ENCODE assay signal across 18 cellular contexts in genomic region chr14:44449694-44450093, GRCh38. TPM values are rescaled to one million over a fixed set of nuclear protein-coding genes. Genes with fewer than 3 reads are reported as not detected.
A peak's percentile ranks its signal among the peaks of the same experiment; 100 is the strongest.
DNase-seq lines count a peak whose midpoint lies in the region; ATAC-seq and TF ChIP-seq lines count a peak whose summit lies in the region.
"Had no signal": no experiment of that assay in that cellular context is flagged by ENCODE, and none has a peak within 500 bp of the region (broad histone marks: within the 10 kb centered on the region; RNA-seq: fewer than 3 reads in every experiment).

No MANE protein-coding gene starts in this region.

- H3K27me3 ChIP-seq in HUES48 (ENCODE audit: control insufficient read depth, insufficient read depth, low read length) (no peaks in the 10 kb centered on the region), endodermal cell (ENCODE audit: control insufficient read depth, insufficient read depth, low read length, poor library complexity, severe bottlenecking) (no peaks in the 10 kb centered on the region)
- H3K27me3 ChIP-seq: BLaER1 treated with 17β-estradiol and CSF1 and Interleukin-3, amounts not matched to agents 10 nM and 100 nM had no signal

- in situ Hi-C loops in KBM-7 (cut with MboI; ENCODE audit: low pct_unique_long_range_greater_than_20kb, low sequenced_read_pairs), result no loop called here

- no peak overlapping the region for H3K4me3 Mint-ChIP-seq in endodermal cell
- H3K4me3 Mint-ChIP-seq: CD8-positive, alpha-beta memory T cell had no signal

- no peak overlapping the region for H3K9ac ChIP-seq in HUES48 (ENCODE audit: low read depth, low read length)
- H3K9ac ChIP-seq in endodermal cell (ENCODE audit: extremely low read depth, low read length, poor library complexity, severe bottlenecking), result no peak overlapping the region
- H3K9ac ChIP-seq: BLaER1 treated with 17β-estradiol and CSF1 and Interleukin-3, amounts not matched to agents 10 nM and 100 nM; KMS-11 had no signal

- H3K27me3 Mint-ChIP-seq in endodermal cell (ENCODE audit: insufficient read depth), result no peaks in the 10 kb centered on the region
- H3K27me3 Mint-ChIP-seq: CD8-positive, alpha-beta memory T cell had no signal

- DNase-seq in endodermal cell, result no peak
- DNase-seq in mucosa of descending colon, result peak in 1 of 3 donors; percentile 24
- no peak for DNase-seq in EL
- DNase-seq in posterior vena cava (ENCODE audit: low spot score), result no peak
- DNase-seq in KBM-7, result no peak
- DNase-seq: CD8-positive, alpha-beta memory T cell; DND-41; HCEC 1CT; NCI-H1417 treated with DMSO at 0.1 percent for 48 hours; NCI-H1930; NCI-H526; SW 1271 had no signal

- H3K27ac ChIP-seq in HUES48 (ENCODE audit: low read depth, low read length) (peak overlapping the region; percentile 71), endodermal cell (ENCODE audit: low read depth, low read length) (no peak overlapping the region)
- H3K27ac ChIP-seq: BLaER1 treated with 17β-estradiol and CSF1 and Interleukin-3, amounts not matched to agents 10 nM and 100 nM; KMS-11 had no signal

- H3K9me3 ChIP-seq in HUES48 (ENCODE audit: control insufficient read depth, insufficient read depth, low read length) (peaks cover 11% of the 10 kb centered on the region), endodermal cell (ENCODE audit: control insufficient read depth, low read length) (peaks cover 30% of the 10 kb centered on the region), mucosa of descending colon (peaks cover 13% of the 10 kb centered on the region)
- H3K9me3 ChIP-seq: BLaER1 treated with 17β-estradiol and CSF1 and Interleukin-3, amounts not matched to agents 10 nM and 100 nM had no signal

- H3K4me1 ChIP-seq in HUES48 (ENCODE audit: control insufficient read depth, insufficient read depth, low read length) (no peaks in the 10 kb centered on the region), endodermal cell (ENCODE audit: control insufficient read depth, insufficient read depth, low read length) (peaks cover 6% of the 10 kb centered on the region), mucosa of descending colon (ENCODE audit: low read depth) (peaks cover 4% of the 10 kb centered on the region)

- H3K36me3 ChIP-seq in HUES48 (ENCODE audit: control insufficient read depth, insufficient read depth, low read length) (no peaks in the 10 kb centered on the region), endodermal cell (ENCODE audit: control insufficient read depth, insufficient read depth, low read length) (no peaks in the 10 kb centered on the region), mucosa of descending colon (ENCODE audit: low read depth) (no peaks in the 10 kb centered on the region)
- H3K36me3 ChIP-seq: BLaER1 treated with 17β-estradiol and CSF1 and Interleukin-3, amounts not matched to agents 10 nM and 100 nM had no signal

- H3K4me3 ChIP-seq in HUES48 (ENCODE audit: low read depth, low read length), result no peak overlapping the region
- H3K4me3 ChIP-seq in endodermal cell (ENCODE audit: low read length), result peak overlapping the region; percentile 60
- H3K4me3 ChIP-seq in mucosa of descending colon, result no peak overlapping the region
- H3K4me3 ChIP-seq: BLaER1 treated with 17β-estradiol and CSF1 and Interleukin-3, amounts not matched to agents 10 nM and 100 nM had no signal

- 91 to 94% methylated on average over 3 of the region's 3 CpGs for WGBS in endodermal cell (ENCODE audit: insufficient coverage in 1 of 2, insufficient read length in 1 of 2), 2 experiments

- peak overlapping the region; percentile 27 for H3K27ac Mint-ChIP-seq in endodermal cell
- H3K27ac Mint-ChIP-seq: CD8-positive, alpha-beta memory T cell had no signal

- peaks cover 24% of the 10 kb centered on the region for H3K9me3 Mint-ChIP-seq in endodermal cell

- intact Hi-C loops in mucosa of descending colon (cut with DNase I, micrococcal nuclease) (no loop called here), posterior vena cava (cut with DNase I) (no loop called here)

- peak; percentile 68 for ATAC-seq in mucosa of descending colon
- ATAC-seq in GM19324 (IDR thresholded peaks at IDR 0.05; ENCODE audit: low FRiP score, unreplicated experiment), result no peak

- peaks cover 7% of the 10 kb centered on the region for H3K36me3 Mint-ChIP-seq in endodermal cell (ENCODE audit: low read depth)
- H3K36me3 Mint-ChIP-seq: CD8-positive, alpha-beta memory T cell had no signal

- TF ChIP-seq CTCF in endodermal cell (conservative IDR thresholded peaks at IDR 0.05), result no peak
- TF ChIP-seq CTCF in mucosa of descending colon (IDR thresholded peaks at IDR 0.05), result no peak

- peaks cover 20% of the 10 kb centered on the region for H3K4me1 Mint-ChIP-seq in endodermal cell
- H3K4me1 Mint-ChIP-seq: CD8-positive, alpha-beta memory T cell had no signal

RNA-seq across cellular contexts. Expression of gene FSCB, which starts 57.4 kb away (rescaled TPM):
- total RNA-seq in endodermal cell, result under 1 TPM; 0.09 to 0.22 TPM
- not detected for polyA plus RNA-seq in endodermal cell (2013, experiment 1 of 2)
- polyA plus RNA-seq in endodermal cell (2013, experiment 2 of 2), result not detected
- not detected for total RNA-seq in mucosa of descending colon
- total RNA-seq in posterior vena cava, result not detected
- total RNA-seq: CD8-positive, alpha-beta memory T cell; M059J; SK-MEL-5 had no signal
- polyA plus RNA-seq: CD8-positive, alpha-beta memory T cell had no signal
